ENCODE assay signal across 1 cellular context in the genomic region with DNA sequence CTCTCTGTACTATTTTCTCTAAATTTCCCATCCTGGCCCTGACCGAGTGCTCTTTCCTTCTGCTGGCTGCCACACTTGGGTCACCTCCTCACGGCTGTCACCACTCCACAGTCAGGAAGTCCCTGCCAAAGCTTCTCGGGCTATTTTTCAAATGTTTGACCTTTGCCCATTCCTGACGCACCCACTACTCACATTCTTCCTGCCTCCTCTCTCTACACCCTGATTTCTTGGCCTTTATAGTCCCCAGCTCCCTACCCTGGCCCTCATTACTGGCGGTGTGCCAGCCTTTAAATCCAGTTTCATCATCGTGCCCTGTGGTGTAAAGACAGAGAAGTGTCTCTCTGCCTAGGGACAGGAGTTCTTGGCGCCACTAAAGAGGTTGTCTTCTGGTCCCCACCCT.
A peak's percentile ranks its signal among the peaks of the same experiment; 100 is the strongest.
TF ChIP-seq lines count a peak whose summit lies in the region.

No MANE protein-coding gene starts in this region.

TF ChIP-seq in K562, 482 proteins besides CTCF, POLR2A, EP300 and RAD21:
- TF ChIP-seq, protein P1, sequence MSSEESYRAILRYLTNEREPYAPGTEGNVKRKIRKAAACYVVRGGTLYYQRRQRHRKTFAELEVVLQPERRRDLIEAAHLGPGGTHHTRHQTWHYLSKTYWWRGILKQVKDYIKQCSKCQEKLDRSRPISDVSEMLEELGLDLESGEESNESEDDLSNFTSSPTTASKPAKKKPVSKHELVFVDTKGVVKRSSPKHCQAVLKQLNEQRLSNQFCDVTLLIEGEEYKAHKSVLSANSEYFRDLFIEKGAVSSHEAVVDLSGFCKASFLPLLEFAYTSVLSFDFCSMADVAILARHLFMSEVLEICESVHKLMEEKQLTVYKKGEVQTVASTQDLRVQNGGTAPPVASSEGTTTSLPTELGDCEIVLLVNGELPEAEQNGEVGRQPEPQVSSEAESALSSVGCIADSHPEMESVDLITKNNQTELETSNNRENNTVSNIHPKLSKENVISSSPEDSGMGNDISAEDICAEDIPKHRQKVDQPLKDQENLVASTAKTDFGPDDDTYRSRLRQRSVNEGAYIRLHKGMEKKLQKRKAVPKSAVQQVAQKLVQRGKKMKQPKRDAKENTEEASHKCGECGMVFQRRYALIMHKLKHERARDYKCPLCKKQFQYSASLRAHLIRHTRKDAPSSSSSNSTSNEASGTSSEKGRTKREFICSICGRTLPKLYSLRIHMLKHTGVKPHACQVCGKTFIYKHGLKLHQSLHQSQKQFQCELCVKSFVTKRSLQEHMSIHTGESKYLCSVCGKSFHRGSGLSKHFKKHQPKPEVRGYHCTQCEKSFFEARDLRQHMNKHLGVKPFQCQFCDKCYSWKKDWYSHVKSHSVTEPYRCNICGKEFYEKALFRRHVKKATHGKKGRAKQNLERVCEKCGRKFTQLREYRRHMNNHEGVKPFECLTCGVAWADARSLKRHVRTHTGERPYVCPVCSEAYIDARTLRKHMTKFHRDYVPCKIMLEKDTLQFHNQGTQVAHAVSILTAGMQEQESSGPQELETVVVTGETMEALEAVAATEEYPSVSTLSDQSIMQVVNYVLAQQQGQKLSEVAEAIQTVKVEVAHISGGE (CRISPR knock-in tag; IDR thresholded peaks at IDR 0.05) = no peak
- peak; percentile 42; the same call in 1 of the 2 replicates for TF ChIP-seq NFIC (IDR thresholded peaks at IDR 0.05)
